Comparison of ENCODE assay signal across 8 cellular contexts in the genomic region with DNA sequence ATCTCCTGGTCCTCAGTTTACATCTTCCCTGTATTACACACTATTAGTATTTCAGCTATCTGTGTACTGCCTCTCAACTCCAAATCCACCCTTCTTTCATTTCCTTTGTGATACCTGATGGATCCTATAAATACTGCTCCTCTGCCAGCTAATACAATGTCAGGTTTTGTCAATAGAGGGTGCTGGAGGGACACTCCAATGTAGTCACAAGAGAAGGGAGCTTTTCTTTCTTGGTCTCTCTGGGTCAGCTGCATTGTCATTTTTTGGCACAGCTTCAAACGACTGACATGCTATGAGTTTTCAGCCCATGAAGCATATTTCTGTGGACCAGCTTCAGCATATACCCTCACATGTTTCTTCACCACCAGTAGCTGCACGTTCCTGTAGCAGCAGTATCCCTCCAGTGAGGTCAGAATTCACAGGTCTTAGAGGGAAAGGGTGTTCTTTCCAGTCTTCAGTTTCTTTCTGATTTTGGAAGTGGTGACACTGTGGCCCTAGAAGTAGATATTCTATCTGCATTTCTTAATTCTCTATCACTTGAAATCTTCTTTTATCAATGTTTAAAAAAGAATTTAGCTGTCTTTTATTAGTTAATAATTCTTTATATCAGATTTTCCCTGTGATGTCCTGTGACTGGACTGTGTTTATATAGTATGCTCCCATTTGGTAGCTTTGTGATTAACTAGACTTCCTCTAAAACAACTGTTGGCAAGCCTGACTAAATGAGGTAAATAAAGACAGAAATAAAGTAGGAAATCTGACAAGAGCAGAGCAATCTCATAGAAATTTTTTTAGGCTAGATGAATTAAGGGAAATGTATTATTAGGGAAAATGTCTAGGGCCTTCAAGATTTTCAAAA.
DNase-seq lines count a peak whose midpoint lies in the region; ATAC-seq and TF ChIP-seq lines count a peak whose summit lies in the region.

No MANE protein-coding gene starts in this region.

- DNase-seq in GM13977 (ENCODE audit: low spot score) (peak; percentile 3), HS-5 (ENCODE audit: low read depth) (peak; percentile 31), SHP77 treated with DMSO at 0.1 percent for 48 hours (lab: John Stamatoyannopoulos, UW) (peak; percentile 39), hepatic stellate cell (ENCODE audit: low spot score) (peak; percentile 1), NCI-H2171 (lab: John Stamatoyannopoulos, UW) (no peak)
- DNase-seq in activated CD8-positive, alpha-beta memory T cell treated with anti-CD3 and anti-CD28 coated beads, Interleukin-2, amount 50 U/mL, for 4 hours, result no peak
- DNase-seq in stimulated activated naive CD8-positive, alpha-beta T cell treated with anti-CD3 and anti-CD28 coated beads, Interleukin-15, Interleukin-2, amounts not matched to agents 100 U/mL and 50 U/mL, for 24 hours, result no peak

- no peak for ATAC-seq in HG03196 (IDR thresholded peaks at IDR 0.05; ENCODE audit: unreplicated experiment)
- no peak for ATAC-seq in stimulated activated naive CD8-positive, alpha-beta T cell treated with anti-CD3 and anti-CD28 coated beads, Interleukin-15, Interleukin-2, amounts not matched to agents 100 U/mL and 50 U/mL, for 24 hours

- in situ Hi-C loops in GM13977 (cut with MboI; ENCODE audit: low pct_unique_long_range_greater_than_20kb, low sequenced_read_pairs, unreplicated experiment), result no loop called here

- TF ChIP-seq CTCF in GM13977 (IDR thresholded peaks at IDR 0.05; ENCODE audit: extremely low read depth, insufficient read depth, missing control alignments), result peak; percentile 59

Comparison
In these comparisons a context has a peak if more than half of its experiments do, and no peak if none do; other contexts are left out.
1. DNase-seq: peak in GM13977 (single experiment), HS-5 (single experiment), SHP77 treated with DMSO at 0.1 percent for 48 hours (single experiment) and hepatic stellate cell (single experiment); none in NCI-H2171 (single experiment), activated CD8-positive, alpha-beta memory T cell treated with anti-CD3 and anti-CD28 coated beads, Interleukin-2, amount 50 U/mL, for 4 hours (single experiment) and stimulated activated naive CD8-positive, alpha-beta T cell treated with anti-CD3 and anti-CD28 coated beads, Interleukin-15, Interleukin-2, amounts not matched to agents 100 U/mL and 50 U/mL, for 24 hours (single experiment).